Comparison of ENCODE assay signal across 8 cellular contexts in genomic region chrX:102067966-102068723, GRCh38. TPM values are rescaled to one million over a fixed set of nuclear protein-coding genes. Genes with fewer than 3 reads are reported as not detected.
A peak's percentile ranks its signal among the peaks of the same experiment; 100 is the strongest.
DNase-seq lines count a peak whose midpoint lies in the region; ATAC-seq and TF ChIP-seq lines count a peak whose summit lies in the region.

No MANE protein-coding gene starts in this region.

- H3K36me3 ChIP-seq in OCI-LY7 (ENCODE audit: insufficient read depth, low read length), result no peaks in the 10 kb centered on the region

- no peak overlapping the region for H3K27ac ChIP-seq in OCI-LY7 (ENCODE audit: low read depth, low read length, poor library complexity, severe bottlenecking)
- H3K27ac ChIP-seq in coronary artery, result no peak overlapping the region

- no peaks in the 10 kb centered on the region for H3K4me1 ChIP-seq in OCI-LY7 (ENCODE audit: insufficient read depth, low read length, poor library complexity, severe bottlenecking)

- H4K20me1 ChIP-seq in OCI-LY7 (ENCODE audit: insufficient read depth, low read length), result no peaks in the 10 kb centered on the region

- DNase-seq in AG09309 (ENCODE audit: low read depth), result no peak
- peak; percentile 4 for DNase-seq in OCI-LY7 (ENCODE audit: low spot score)
- peak; percentile 16 for DNase-seq in epithelial cell of esophagus (ENCODE audit: low read depth)
- DNase-seq in retina, result peak; percentile 18
- no peak for DNase-seq in NK-92 (lab: John Stamatoyannopoulos, UW; ENCODE audit: unreplicated experiment)
- DNase-seq in coronary artery (ENCODE audit: low spot score), result no peak

- ATAC-seq in GM19455 (IDR thresholded peaks at IDR 0.05; ENCODE audit: unreplicated experiment), result no peak

- POLR2A ChIA-PET in OCI-LY7 (lab: Charles Lee), result no interaction called here

- no peak overlapping the region for H3K4me3 ChIP-seq in AG09309 (ENCODE audit: control insufficient read depth, low read depth, low read length)
- H3K4me3 ChIP-seq in OCI-LY7 (ENCODE audit: low read depth, low read length, poor library complexity, severe bottlenecking), result no peak overlapping the region
- no peak overlapping the region for H3K4me3 ChIP-seq in epithelial cell of esophagus (ENCODE audit: low read length)
- no peak overlapping the region for H3K4me3 ChIP-seq in coronary artery

- TF ChIP-seq CTCF in AG09309 (IDR thresholded peaks at IDR 0.05; ENCODE audit: control insufficient read depth, insufficient read depth, low read depth, low read length, missing control alignments) (peak; percentile 64), GM12872 (IDR thresholded peaks at IDR 0.05; ENCODE audit: insufficient read depth, low read depth, low read length) (peak; percentile 53), OCI-LY7 (conservative IDR thresholded peaks at IDR 0.05; ENCODE audit: low read length) (peak; percentile 64), epithelial cell of esophagus (IDR thresholded peaks at IDR 0.05; ENCODE audit: insufficient read depth, low read depth, low read length, missing control alignments) (peak; percentile 57), coronary artery (IDR thresholded peaks at IDR 0.05) (no peak)

- no peaks in the 10 kb centered on the region for H3K9me2 ChIP-seq in OCI-LY7 (ENCODE audit: insufficient read depth, low read length)

- H3K9me3 ChIP-seq in OCI-LY7 (ENCODE audit: low read length), result no peaks in the 10 kb centered on the region

- no peak overlapping the region for H3K4me2 ChIP-seq in OCI-LY7 (ENCODE audit: low read length)

- CTCF ChIA-PET in OCI-LY7 (lab: Charles Lee; ENCODE audit: unreplicated experiment), result no interaction called here

- BruUV-seq in OCI-LY7 (replicated peaks; lab: Mats Ljungman, UMichigan), result no TSS peak

- H2AFZ ChIP-seq in OCI-LY7 (ENCODE audit: low read length), result no peak overlapping the region

- H3K79me2 ChIP-seq in OCI-LY7 (ENCODE audit: insufficient read depth, low read depth, low read length), result no peaks in the 10 kb centered on the region

- intact Hi-C loops in OCI-LY7 (cut with micrococcal nuclease; ENCODE audit: unreplicated experiment), result no loop called here

RNA-seq across cellular contexts. Expression of gene TCEAL2, which starts 57.3 kb away (rescaled TPM):
- not detected in 2 replicates for total RNA-seq in OCI-LY7 (2014; rRNA removed; shearing (Covaris generic))
- not detected in 2 replicates for total RNA-seq in OCI-LY7 (2022)

Comparison
In these comparisons a context has a peak if more than half of its experiments do, and no peak if none do; other contexts are left out.
1. DNase-seq: peak in OCI-LY7 (single experiment), epithelial cell of esophagus (single experiment) and retina (single experiment); none in AG09309 (single experiment), NK-92 (single experiment) and coronary artery (single experiment).